8 cellular contexts compared by ENCODE assay signal in genomic region chr12:751828-752672, GRCh38. TPM values are rescaled to one million over a fixed set of nuclear protein-coding genes. Genes with fewer than 3 reads are reported as not detected.
DNase-seq lines count a peak whose midpoint lies in the region; ATAC-seq and TF ChIP-seq lines count a peak whose summit lies in the region.

Gene WNK1, plus strand, starts transcription at chr12:752579. Its CDS starts 987 bp downstream, at chr12:753566.

- H3K4me1 Mint-ChIP-seq in IgD-negative memory B cell = peaks cover 16 to 32% (median 21%) of the 10 kb centered on the region in 3 donors

- H3K4me3 ChIP-seq in mucosa of descending colon = peak within 1 kb of the TSS; percentile 82

- peak within 1 kb of the TSS; percentile 90 to 99 (median 96) for H3K4me3 Mint-ChIP-seq in IgD-negative memory B cell

- no peaks in the 10 kb centered on the region for H3K9me3 ChIP-seq in mucosa of descending colon

- H3K4me1 ChIP-seq in mucosa of descending colon (ENCODE audit: low read depth) = peaks cover 16% of the 10 kb centered on the region

- peak; percentile 96 for DNase-seq in DMS 273 treated with DMSO at 0.1 percent for 48 hours (lab: John Stamatoyannopoulos, UW)
- DNase-seq in OCI-M2 (lab: John Stamatoyannopoulos, UW; ENCODE audit: unreplicated experiment) = peak; percentile 61
- peak; percentile 98 for DNase-seq in activated T-cell treated with anti-CD3 and anti-CD28 coated beads for 4 hours
- peak; percentile 95 for DNase-seq in epithelial cell of prostate (ENCODE audit: low read depth, low spot score)
- DNase-seq in mucosa of descending colon = peak; percentile 97 to 99 (median 97)
- DNase-seq in stimulated activated CD8-positive, alpha-beta memory T cell treated with anti-CD3 and anti-CD28 coated beads, Interleukin-4, amount 100 ng/mL, for 4 hours (ENCODE audit: low read depth in 2 of 2, low spot score in 1 of 2) = peak; percentile 93 to 95

- no peaks in the 10 kb centered on the region for H3K36me3 ChIP-seq in mucosa of descending colon (ENCODE audit: low read depth)

- H3K27ac Mint-ChIP-seq in IgD-negative memory B cell = peak within 1 kb of the TSS; percentile 85 to 95 (median 93)

- ATAC-seq in GM21529 (IDR thresholded peaks at IDR 0.05; ENCODE audit: unreplicated experiment) (peak; percentile 53), mucosa of descending colon (peak; percentile 86)

- H3K27me3 Mint-ChIP-seq in IgD-negative memory B cell = no peaks in the 10 kb centered on the region

- peak within 1 kb of the TSS; percentile 88 for H3K27ac ChIP-seq in epithelial cell of prostate

- no peak for TF ChIP-seq CTCF in mucosa of descending colon (IDR thresholded peaks at IDR 0.05)

- intact Hi-C loops in mucosa of descending colon (cut with DNase I, micrococcal nuclease) = loop anchor here in 1 of 2 donors (10.0 kb wide), 2 partner anchors 53 to 177 kb away; no protein-coding TSS in a partner anchor

- no peaks in the 10 kb centered on the region for H3K36me3 Mint-ChIP-seq in IgD-negative memory B cell

- H3K9me3 Mint-ChIP-seq in IgD-negative memory B cell = no peaks in the 10 kb centered on the region

RNA-seq across cellular contexts. Expression of gene WNK1, which starts in this region (rescaled TPM):
- polyA plus RNA-seq in IgD-negative memory B cell = 47.0 TPM
- 100 to 1,000 TPM in 1 of 3 donors, 10 to 100 TPM in 2; 84.0 to 155 (median 85.5) TPM for total RNA-seq in mucosa of descending colon

Comparison
In these comparisons a context has a peak if more than half of its experiments do, and no peak if none do; other contexts are left out.
1. Peak in every context shown above with its lines: DNase-seq, ATAC-seq, H3K4me3 ChIP-seq and H3K27ac ChIP-seq.